ENCODE assay signal across 33 cellular contexts in the genomic region with DNA sequence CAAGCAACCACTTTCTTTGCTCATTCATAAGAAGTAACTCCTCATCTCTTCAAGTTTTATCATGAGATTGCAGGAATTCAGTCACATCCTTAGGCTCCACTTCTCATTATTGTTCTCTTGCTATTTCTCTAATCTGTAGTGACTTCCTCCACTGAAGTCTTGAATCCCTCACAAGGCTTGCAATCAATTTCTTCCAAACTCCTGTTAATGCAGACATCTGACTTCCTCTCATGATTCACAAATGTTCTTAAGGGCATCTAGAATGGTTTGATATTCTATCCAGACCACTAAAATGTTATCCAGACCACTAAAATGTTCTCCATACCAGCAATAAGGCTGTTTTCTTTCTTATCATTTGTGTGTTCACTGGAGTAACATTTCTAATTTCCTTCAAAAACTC.
"Had no signal": no experiment of that assay in that cellular context is flagged by ENCODE, and none has a peak within 500 bp of the region (broad histone marks: within the 10 kb centered on the region; RNA-seq: fewer than 3 reads in every experiment).

No MANE protein-coding gene starts in this region.

- H3K4me1 Mint-ChIP-seq: activated B cell treated with CpG ODN at 0.5 μM for 24 hours; activated CD4-positive, alpha-beta T cell treated with anti-CD3 and anti-CD28 coated beads for 36 hours; endodermal cell; immature natural killer cell had no signal

- H3K27ac Mint-ChIP-seq: activated B cell treated with CpG ODN at 0.5 μM for 24 hours; activated CD4-positive, alpha-beta T cell treated with anti-CD3 and anti-CD28 coated beads for 36 hours; activated CD8-positive, alpha-beta T cell treated with anti-CD3 and anti-CD28 coated beads, Interleukin-2, amount 10 ng/mL, durations not matched to agents 7 days and 5 days; activated naive CD8-positive, alpha-beta T cell; endodermal cell; immature natural killer cell; naive thymus-derived CD4-positive, alpha-beta T cell; progenitor cell of endocrine pancreas; T-helper 2 cell treated with Interferon-gamma antibody and Interleukin-4, amounts not matched to agents 5 μg/mL and 100 μg/mL, for 36 hours had no signal

- DNase-seq: activated B cell treated with CpG ODN at 0.5 μM for 24 hours; activated CD4-positive, alpha-beta T cell treated with anti-CD3 and anti-CD28 coated beads for 36 hours; activated CD8-positive, alpha-beta T cell treated with anti-CD3 and anti-CD28 coated beads, Interleukin-2, amount 10 ng/mL, durations not matched to agents 7 days and 5 days; activated effector memory CD4-positive, alpha-beta T cell treated with Interleukin-2 at 50 U/mL for 16 hours; activated naive CD4-positive, alpha-beta T cell treated with Interleukin-2 at 50 U/mL for 16 hours; activated T-cell treated with anti-CD3 and anti-CD28 coated beads for 4 hours; aorta; caudate nucleus; cortex of kidney; endodermal cell; esophagus squamous epithelium; heart left ventricle; hypothalamus; immature natural killer cell; kidney; left colon; mammary epithelial cell; midbrain; naive thymus-derived CD4-positive, alpha-beta T cell; ovary; retina; small intestine; stimulated activated CD4-positive, alpha-beta T cell treated with anti-CD3 and anti-CD28 coated beads, Interleukin-2, amount 100 ng/mL, for 24 hours; stimulated activated naive CD4-positive, alpha-beta T cell; T-helper 1 cell; tibial artery; upper lobe of right lung had no signal

- H3K27me3 Mint-ChIP-seq: activated B cell treated with CpG ODN at 0.5 μM for 24 hours; activated CD4-positive, alpha-beta T cell treated with anti-CD3 and anti-CD28 coated beads for 36 hours; activated naive CD8-positive, alpha-beta T cell; naive thymus-derived CD4-positive, alpha-beta T cell; progenitor cell of endocrine pancreas had no signal

- ATAC-seq: activated CD4-positive, alpha-beta T cell treated with anti-CD3 and anti-CD28 coated beads for 36 hours; activated CD8-positive, alpha-beta T cell treated with anti-CD3 and anti-CD28 coated beads, Interleukin-2, amount 10 ng/mL, durations not matched to agents 7 days and 5 days; heart left ventricle; left colon; naive thymus-derived CD4-positive, alpha-beta T cell; sciatic nerve; upper lobe of right lung had no signal

- H3K36me3 ChIP-seq: esophagus squamous epithelium, heart left ventricle, ovary, suprapubic skin, tibial artery, upper lobe of right lung had no signal

- H3K4me3 Mint-ChIP-seq: activated B cell treated with CpG ODN at 0.5 μM for 24 hours; activated CD4-positive, alpha-beta T cell treated with anti-CD3 and anti-CD28 coated beads for 36 hours; activated CD8-positive, alpha-beta T cell treated with anti-CD3 and anti-CD28 coated beads, Interleukin-2, amount 10 ng/mL, durations not matched to agents 7 days and 5 days; activated naive CD8-positive, alpha-beta T cell; endodermal cell; immature natural killer cell; naive thymus-derived CD4-positive, alpha-beta T cell; T-helper 2 cell treated with Interferon-gamma antibody and Interleukin-4, amounts not matched to agents 5 μg/mL and 100 μg/mL, for 36 hours had no signal

- H3K9me3 ChIP-seq: esophagus squamous epithelium, ovary, suprapubic skin, tibial artery, upper lobe of right lung had no signal

- FAIRE-seq: kidney, small intestine had no signal

- H3K9me3 Mint-ChIP-seq: endodermal cell had no signal

- H3K4me3 ChIP-seq: esophagus squamous epithelium, heart left ventricle, ovary, suprapubic skin, tibial artery, upper lobe of right lung had no signal

- H3K27ac ChIP-seq: epithelial cell of prostate, esophagus squamous epithelium, heart left ventricle, ovary, suprapubic skin, tibial artery, upper lobe of right lung had no signal

- H3K4me1 ChIP-seq: esophagus squamous epithelium, heart left ventricle, suprapubic skin, tibial artery, upper lobe of right lung had no signal

- H3K27me3 ChIP-seq: esophagus squamous epithelium, heart left ventricle, ovary, suprapubic skin, tibial artery, upper lobe of right lung had no signal
